In genomic region chr19:938233-938923, GRCh38 we compare ENCODE assay signal across 1 cellular context.
TF ChIP-seq lines count a peak whose summit lies in the region.

No MANE protein-coding gene starts in this region.

TF ChIP-seq in IMR-90, 13 proteins besides CTCF, POLR2A, EP300 and RAD21:
- no peak for TF ChIP-seq MAZ (IDR thresholded peaks at IDR 0.05; ENCODE audit: borderline replicate concordance, low read depth, low read length)
- TF ChIP-seq CEBPB (IDR thresholded peaks at IDR 0.05; ENCODE audit: low read depth, low read length), result no peak
- TF ChIP-seq, protein P1, sequence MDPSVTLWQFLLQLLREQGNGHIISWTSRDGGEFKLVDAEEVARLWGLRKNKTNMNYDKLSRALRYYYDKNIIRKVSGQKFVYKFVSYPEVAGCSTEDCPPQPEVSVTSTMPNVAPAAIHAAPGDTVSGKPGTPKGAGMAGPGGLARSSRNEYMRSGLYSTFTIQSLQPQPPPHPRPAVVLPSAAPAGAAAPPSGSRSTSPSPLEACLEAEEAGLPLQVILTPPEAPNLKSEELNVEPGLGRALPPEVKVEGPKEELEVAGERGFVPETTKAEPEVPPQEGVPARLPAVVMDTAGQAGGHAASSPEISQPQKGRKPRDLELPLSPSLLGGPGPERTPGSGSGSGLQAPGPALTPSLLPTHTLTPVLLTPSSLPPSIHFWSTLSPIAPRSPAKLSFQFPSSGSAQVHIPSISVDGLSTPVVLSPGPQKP (IDR thresholded peaks at IDR 0.05; ENCODE audit: borderline replicate concordance, low read depth, low read length), result no peak
- TF ChIP-seq RCOR1 (IDR thresholded peaks at IDR 0.05; ENCODE audit: insufficient replicate concordance, low read length), result no peak
- no peak for TF ChIP-seq BHLHE40 (IDR thresholded peaks at IDR 0.05; ENCODE audit: low read depth, low read length)
- no peak for TF ChIP-seq USF2 (IDR thresholded peaks at IDR 0.05; ENCODE audit: low read depth, low read length)
- no peak for TF ChIP-seq FOS (IDR thresholded peaks at IDR 0.05; ENCODE audit: low read depth, low read length)
- no peak for TF ChIP-seq SMC3 (IDR thresholded peaks at IDR 0.05; ENCODE audit: low read depth, low read length)
- no peak for TF ChIP-seq RFX5 (IDR thresholded peaks at IDR 0.05; ENCODE audit: low read depth, low read length)
- no peak for TF ChIP-seq MXI1 (IDR thresholded peaks at IDR 0.05; ENCODE audit: borderline replicate concordance, low read depth, low read length)
- TF ChIP-seq NFE2L2 (IDR thresholded peaks at IDR 0.05; ENCODE audit: low read depth, low read length), result no peak
